In genomic region chr2:128309341-128310093, GRCh38 we compare ENCODE assay signal across 1 cellular context.
A peak's percentile ranks its signal among the peaks of the same experiment; 100 is the strongest.
TF ChIP-seq lines count a peak whose summit lies in the region.

No MANE protein-coding gene starts in this region.

TF ChIP-seq in HepG2, 621 proteins besides CTCF, POLR2A, EP300 and RAD21 (continued from another document and continues in another):
- TF ChIP-seq ZNF333 (CRISPR knock-in tag; IDR thresholded peaks at IDR 0.05; ENCODE audit: borderline replicate concordance), result peak; percentile 96
- TF ChIP-seq ZNF546 (CRISPR knock-in tag; conservative IDR thresholded peaks at IDR 0.05), result peak; percentile 99
- peak; percentile 85 for TF ChIP-seq NR2C2 (CRISPR knock-in tag; IDR thresholded peaks at IDR 0.05; ENCODE audit: borderline replicate concordance)
- peak; percentile 94; the same call in 1 of the 2 replicates for TF ChIP-seq CHD4 (IDR thresholded peaks at IDR 0.05; ENCODE audit: borderline replicate concordance, low read length)
- TF ChIP-seq ZBTB39 (CRISPR knock-in tag; IDR thresholded peaks at IDR 0.05), result peak; percentile 69; the same call in 1 of the 2 replicates
- TF ChIP-seq ZNF883 (CRISPR knock-in tag; IDR thresholded peaks at IDR 0.05; ENCODE audit: not compliant biosample characterization), result peak; percentile 87
- TF ChIP-seq ZNF34 (CRISPR knock-in tag; IDR thresholded peaks at IDR 0.05; ENCODE audit: borderline replicate concordance), result no peak
- TF ChIP-seq, protein P1, sequence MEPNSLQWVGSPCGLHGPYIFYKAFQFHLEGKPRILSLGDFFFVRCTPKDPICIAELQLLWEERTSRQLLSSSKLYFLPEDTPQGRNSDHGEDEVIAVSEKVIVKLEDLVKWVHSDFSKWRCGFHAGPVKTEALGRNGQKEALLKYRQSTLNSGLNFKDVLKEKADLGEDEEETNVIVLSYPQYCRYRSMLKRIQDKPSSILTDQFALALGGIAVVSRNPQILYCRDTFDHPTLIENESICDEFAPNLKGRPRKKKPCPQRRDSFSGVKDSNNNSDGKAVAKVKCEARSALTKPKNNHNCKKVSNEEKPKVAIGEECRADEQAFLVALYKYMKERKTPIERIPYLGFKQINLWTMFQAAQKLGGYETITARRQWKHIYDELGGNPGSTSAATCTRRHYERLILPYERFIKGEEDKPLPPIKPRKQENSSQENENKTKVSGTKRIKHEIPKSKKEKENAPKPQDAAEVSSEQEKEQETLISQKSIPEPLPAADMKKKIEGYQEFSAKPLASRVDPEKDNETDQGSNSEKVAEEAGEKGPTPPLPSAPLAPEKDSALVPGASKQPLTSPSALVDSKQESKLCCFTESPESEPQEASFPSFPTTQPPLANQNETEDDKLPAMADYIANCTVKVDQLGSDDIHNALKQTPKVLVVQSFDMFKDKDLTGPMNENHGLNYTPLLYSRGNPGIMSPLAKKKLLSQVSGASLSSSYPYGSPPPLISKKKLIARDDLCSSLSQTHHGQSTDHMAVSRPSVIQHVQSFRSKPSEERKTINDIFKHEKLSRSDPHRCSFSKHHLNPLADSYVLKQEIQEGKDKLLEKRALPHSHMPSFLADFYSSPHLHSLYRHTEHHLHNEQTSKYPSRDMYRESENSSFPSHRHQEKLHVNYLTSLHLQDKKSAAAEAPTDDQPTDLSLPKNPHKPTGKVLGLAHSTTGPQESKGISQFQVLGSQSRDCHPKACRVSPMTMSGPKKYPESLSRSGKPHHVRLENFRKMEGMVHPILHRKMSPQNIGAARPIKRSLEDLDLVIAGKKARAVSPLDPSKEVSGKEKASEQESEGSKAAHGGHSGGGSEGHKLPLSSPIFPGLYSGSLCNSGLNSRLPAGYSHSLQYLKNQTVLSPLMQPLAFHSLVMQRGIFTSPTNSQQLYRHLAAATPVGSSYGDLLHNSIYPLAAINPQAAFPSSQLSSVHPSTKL (CRISPR knock-in tag; IDR thresholded peaks at IDR 0.05), result peak; percentile 98
- no peak for TF ChIP-seq NFE2L2 (IDR thresholded peaks at IDR 0.05; ENCODE audit: low read length)
- no peak for TF ChIP-seq SRF (IDR thresholded peaks at IDR 0.05; ENCODE audit: low read depth, low read length)
- peak; percentile 98 for TF ChIP-seq ZFX (CRISPR knock-in tag; IDR thresholded peaks at IDR 0.05; ENCODE audit: low read depth)
- TF ChIP-seq PHB2 (IDR thresholded peaks at IDR 0.05; ENCODE audit: partially characterized antibody), result no peak
- no peak; the same call in 1 of the 2 replicates for TF ChIP-seq ZNF7 (CRISPR knock-in tag; IDR thresholded peaks at IDR 0.05)
- TF ChIP-seq PTBP1 (IDR thresholded peaks at IDR 0.05; ENCODE audit: low read depth, low read length, poor library complexity, severe bottlenecking), result no peak
- TF ChIP-seq ATF7-NPFF (CRISPR knock-in tag; IDR thresholded peaks at IDR 0.05; ENCODE audit: low read depth), result peak; percentile 97
- peak; percentile 84 for TF ChIP-seq THAP11 (CRISPR knock-in tag; IDR thresholded peaks at IDR 0.05)
- peak; percentile 91 for TF ChIP-seq ZBTB7A (CRISPR knock-in tag; IDR thresholded peaks at IDR 0.05)
- TF ChIP-seq, protein P2, sequence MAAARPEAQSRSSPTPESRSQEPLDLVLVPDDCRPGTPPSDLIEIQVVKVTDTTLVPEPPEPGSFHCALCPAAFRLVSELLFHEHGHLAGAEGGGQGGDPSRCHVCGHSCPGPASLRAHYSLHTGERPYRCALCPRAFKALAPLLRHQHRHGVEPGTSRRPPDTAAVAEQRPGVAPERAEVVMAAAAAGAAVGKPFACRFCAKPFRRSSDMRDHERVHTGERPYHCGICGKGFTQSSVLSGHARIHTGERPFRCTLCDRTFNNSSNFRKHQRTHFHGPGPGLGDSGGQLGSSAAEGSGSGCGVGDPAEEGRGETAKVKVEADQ (CRISPR knock-in tag; IDR thresholded peaks at IDR 0.05; ENCODE audit: borderline replicate concordance), result peak; percentile 92; the same call in 1 of the 2 replicates
- peak; percentile 74; the same call in 1 of the 2 replicates for TF ChIP-seq ZNF777 (CRISPR knock-in tag; IDR thresholded peaks at IDR 0.05)
- TF ChIP-seq GLI4 (CRISPR knock-in tag; IDR thresholded peaks at IDR 0.05; ENCODE audit: borderline replicate concordance), result no peak
- TF ChIP-seq, protein P3, sequence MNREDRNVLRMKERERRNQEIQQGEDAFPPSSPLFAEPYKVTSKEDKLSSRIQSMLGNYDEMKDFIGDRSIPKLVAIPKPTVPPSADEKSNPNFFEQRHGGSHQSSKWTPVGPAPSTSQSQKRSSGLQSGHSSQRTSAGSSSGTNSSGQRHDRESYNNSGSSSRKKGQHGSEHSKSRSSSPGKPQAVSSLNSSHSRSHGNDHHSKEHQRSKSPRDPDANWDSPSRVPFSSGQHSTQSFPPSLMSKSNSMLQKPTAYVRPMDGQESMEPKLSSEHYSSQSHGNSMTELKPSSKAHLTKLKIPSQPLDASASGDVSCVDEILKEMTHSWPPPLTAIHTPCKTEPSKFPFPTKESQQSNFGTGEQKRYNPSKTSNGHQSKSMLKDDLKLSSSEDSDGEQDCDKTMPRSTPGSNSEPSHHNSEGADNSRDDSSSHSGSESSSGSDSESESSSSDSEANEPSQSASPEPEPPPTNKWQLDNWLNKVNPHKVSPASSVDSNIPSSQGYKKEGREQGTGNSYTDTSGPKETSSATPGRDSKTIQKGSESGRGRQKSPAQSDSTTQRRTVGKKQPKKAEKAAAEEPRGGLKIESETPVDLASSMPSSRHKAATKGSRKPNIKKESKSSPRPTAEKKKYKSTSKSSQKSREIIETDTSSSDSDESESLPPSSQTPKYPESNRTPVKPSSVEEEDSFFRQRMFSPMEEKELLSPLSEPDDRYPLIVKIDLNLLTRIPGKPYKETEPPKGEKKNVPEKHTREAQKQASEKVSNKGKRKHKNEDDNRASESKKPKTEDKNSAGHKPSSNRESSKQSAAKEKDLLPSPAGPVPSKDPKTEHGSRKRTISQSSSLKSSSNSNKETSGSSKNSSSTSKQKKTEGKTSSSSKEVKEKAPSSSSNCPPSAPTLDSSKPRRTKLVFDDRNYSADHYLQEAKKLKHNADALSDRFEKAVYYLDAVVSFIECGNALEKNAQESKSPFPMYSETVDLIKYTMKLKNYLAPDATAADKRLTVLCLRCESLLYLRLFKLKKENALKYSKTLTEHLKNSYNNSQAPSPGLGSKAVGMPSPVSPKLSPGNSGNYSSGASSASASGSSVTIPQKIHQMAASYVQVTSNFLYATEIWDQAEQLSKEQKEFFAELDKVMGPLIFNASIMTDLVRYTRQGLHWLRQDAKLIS (CRISPR knock-in tag; IDR thresholded peaks at IDR 0.05), result 0 out of 2 replicates have a peak, but pooled peaks have one; percentile 37
- TF ChIP-seq ZNF121 (CRISPR knock-in tag; IDR thresholded peaks at IDR 0.05), result peak; percentile 72
- peak; percentile 99 for TF ChIP-seq SNAPC2 (CRISPR knock-in tag; IDR thresholded peaks at IDR 0.05)
- TF ChIP-seq, protein P4, sequence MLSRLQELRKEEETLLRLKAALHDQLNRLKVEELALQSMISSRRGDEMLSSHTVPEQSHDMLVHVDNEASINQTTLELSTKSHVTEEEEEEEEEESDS (CRISPR knock-in tag; IDR thresholded peaks at IDR 0.05; ENCODE audit: borderline replicate concordance), result peak; percentile 97
- TF ChIP-seq REXO4 (CRISPR knock-in tag; IDR thresholded peaks at IDR 0.05; ENCODE audit: borderline replicate concordance), result peak; percentile 94; the same call in 1 of the 2 replicates
- TF ChIP-seq TBL1XR1 (IDR thresholded peaks at IDR 0.05; ENCODE audit: borderline replicate concordance, low read length, partially characterized antibody), result peak; percentile 77
- TF ChIP-seq ZMYM4 (CRISPR knock-in tag; IDR thresholded peaks at IDR 0.05), result peak; percentile 96
- TF ChIP-seq, protein P5, sequence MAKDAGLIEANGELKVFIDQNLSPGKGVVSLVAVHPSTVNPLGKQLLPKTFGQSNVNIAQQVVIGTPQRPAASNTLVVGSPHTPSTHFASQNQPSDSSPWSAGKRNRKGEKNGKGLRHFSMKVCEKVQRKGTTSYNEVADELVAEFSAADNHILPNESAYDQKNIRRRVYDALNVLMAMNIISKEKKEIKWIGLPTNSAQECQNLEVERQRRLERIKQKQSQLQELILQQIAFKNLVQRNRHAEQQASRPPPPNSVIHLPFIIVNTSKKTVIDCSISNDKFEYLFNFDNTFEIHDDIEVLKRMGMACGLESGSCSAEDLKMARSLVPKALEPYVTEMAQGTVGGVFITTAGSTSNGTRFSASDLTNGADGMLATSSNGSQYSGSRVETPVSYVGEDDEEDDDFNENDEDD (CRISPR knock-in tag; IDR thresholded peaks at IDR 0.05; ENCODE audit: borderline replicate concordance), result peak; percentile 96; the same call in 1 of the 2 replicates
- no peak for TF ChIP-seq PCBP2 (optimal IDR thresholded peaks at IDR 0.05; ENCODE audit: low read depth, low read length, poor library complexity, severe bottlenecking)
- TF ChIP-seq ZNF460 (CRISPR knock-in tag; IDR thresholded peaks at IDR 0.05; ENCODE audit: borderline replicate concordance), result peak; percentile 92; the same call in 1 of the 2 replicates
- TF ChIP-seq, protein P6, sequence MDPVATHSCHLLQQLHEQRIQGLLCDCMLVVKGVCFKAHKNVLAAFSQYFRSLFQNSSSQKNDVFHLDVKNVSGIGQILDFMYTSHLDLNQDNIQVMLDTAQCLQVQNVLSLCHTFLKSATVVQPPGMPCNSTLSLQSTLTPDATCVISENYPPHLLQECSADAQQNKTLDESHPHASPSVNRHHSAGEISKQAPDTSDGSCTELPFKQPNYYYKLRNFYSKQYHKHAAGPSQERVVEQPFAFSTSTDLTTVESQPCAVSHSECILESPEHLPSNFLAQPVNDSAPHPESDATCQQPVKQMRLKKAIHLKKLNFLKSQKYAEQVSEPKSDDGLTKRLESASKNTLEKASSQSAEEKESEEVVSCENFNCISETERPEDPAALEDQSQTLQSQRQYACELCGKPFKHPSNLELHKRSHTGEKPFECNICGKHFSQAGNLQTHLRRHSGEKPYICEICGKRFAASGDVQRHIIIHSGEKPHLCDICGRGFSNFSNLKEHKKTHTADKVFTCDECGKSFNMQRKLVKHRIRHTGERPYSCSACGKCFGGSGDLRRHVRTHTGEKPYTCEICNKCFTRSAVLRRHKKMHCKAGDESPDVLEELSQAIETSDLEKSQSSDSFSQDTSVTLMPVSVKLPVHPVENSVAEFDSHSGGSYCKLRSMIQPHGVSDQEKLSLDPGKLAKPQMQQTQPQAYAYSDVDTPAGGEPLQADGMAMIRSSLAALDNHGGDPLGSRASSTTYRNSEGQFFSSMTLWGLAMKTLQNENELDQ (CRISPR knock-in tag; IDR thresholded peaks at IDR 0.05; ENCODE audit: borderline replicate concordance), result peak; percentile 23; the same call in 1 of the 2 replicates
- TF ChIP-seq SIX1 (CRISPR knock-in tag; IDR thresholded peaks at IDR 0.05; ENCODE audit: borderline replicate concordance), result peak; percentile 88; the same call in 1 of the 2 replicates
- TF ChIP-seq MIXL1 (CRISPR knock-in tag; IDR thresholded peaks at IDR 0.05), result peak; percentile 87
- TF ChIP-seq, protein P7, sequence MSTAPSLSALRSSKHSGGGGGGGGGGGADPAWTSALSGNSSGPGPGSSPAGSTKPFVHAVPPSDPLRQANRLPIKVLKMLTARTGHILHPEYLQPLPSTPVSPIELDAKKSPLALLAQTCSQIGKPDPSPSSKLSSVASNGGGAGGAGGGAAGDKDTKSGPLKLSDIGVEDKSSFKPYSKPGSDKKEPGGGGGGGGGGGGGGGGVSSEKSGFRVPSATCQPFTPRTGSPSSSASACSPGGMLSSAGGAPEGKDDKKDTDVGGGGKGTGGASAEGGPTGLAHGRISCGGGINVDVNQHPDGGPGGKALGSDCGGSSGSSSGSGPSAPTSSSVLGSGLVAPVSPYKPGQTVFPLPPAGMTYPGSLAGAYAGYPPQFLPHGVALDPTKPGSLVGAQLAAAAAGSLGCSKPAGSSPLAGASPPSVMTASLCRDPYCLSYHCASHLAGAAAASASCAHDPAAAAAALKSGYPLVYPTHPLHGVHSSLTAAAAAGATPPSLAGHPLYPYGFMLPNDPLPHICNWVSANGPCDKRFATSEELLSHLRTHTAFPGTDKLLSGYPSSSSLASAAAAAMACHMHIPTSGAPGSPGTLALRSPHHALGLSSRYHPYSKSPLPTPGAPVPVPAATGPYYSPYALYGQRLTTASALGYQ (CRISPR knock-in tag; IDR thresholded peaks at IDR 0.05), result peak; percentile 99
- TF ChIP-seq TAF15 (IDR thresholded peaks at IDR 0.05; ENCODE audit: low read depth, low read length, poor library complexity, severe bottlenecking), result no peak
- no peak for TF ChIP-seq NFE2 (CRISPR knock-in tag; IDR thresholded peaks at IDR 0.05)
- TF ChIP-seq ZFP82 (CRISPR knock-in tag; IDR thresholded peaks at IDR 0.05; ENCODE audit: borderline replicate concordance), result peak; percentile 68; the same call in 1 of the 2 replicates
